8 cellular contexts compared by ENCODE assay signal in the genomic region with DNA sequence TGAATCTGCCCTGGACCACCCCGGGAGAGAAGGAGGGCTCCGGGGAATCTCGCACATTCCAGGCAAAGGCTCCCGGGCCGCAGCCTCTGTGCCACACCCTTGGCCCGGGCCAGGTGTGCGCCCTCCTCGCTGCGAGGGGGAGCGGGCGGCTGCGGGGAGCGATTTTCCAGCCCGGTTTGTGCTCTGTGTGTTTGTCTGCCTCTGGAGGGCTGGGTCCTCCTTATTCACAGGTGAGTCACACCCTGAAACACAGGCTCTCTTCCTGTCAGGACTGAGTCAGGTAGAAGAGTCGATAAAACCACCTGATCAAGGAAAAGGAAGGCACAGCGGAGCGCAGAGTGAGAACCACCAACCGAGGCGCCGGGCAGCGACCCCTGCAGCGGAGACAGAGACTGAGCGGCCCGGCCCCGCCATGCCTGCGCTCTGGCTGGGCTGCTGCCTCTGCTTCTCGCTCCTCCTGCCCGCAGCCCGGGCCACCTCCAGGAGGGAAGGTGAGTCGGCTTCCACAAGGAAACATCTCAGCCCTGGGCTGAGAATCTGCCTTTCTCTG. TPM values are rescaled to one million over a fixed set of nuclear protein-coding genes. Genes with fewer than 3 reads are reported as not detected.
DNase-seq lines count a peak whose midpoint lies in the region; ATAC-seq lines count a peak whose summit lies in the region.

Gene LAMC2 (plus strand): TSS at position 324 of the 550 bp plus-strand sequence. CDS start 89 bp downstream, at position 413.

- no peak within 1 kb of the TSS for H4K5ac ChIP-seq in mesendoderm (ENCODE audit: low read length)

- H2BK5ac ChIP-seq in mesendoderm (ENCODE audit: low read length), result no peak within 1 kb of the TSS

- H3K4me2 ChIP-seq in mesendoderm (ENCODE audit: low read length), result peak within 1 kb of the TSS; percentile 98

- H3K9ac ChIP-seq in duodenal mucosa (ENCODE audit: low read depth in 1 of 2, low read length in 2 of 2), result peak within 1 kb of the TSS; percentile 38 to 57
- H3K9ac ChIP-seq in mesendoderm (ENCODE audit: low read length), result peak within 1 kb of the TSS; percentile 77

- no peak within 1 kb of the TSS for H2BK15ac ChIP-seq in mesendoderm (replicated peaks; ENCODE audit: low read depth)

- peaks cover 0 to 4% of the 10 kb centered on the region in 2 donors for H3K27me3 ChIP-seq in duodenal mucosa (ENCODE audit: control insufficient read depth in 1 of 2, insufficient read depth in 2 of 2, low read length in 2 of 2)
- H3K27me3 ChIP-seq in mesendoderm (ENCODE audit: insufficient read depth, low read length, poor library complexity), result no peaks in the 10 kb centered on the region
- no peaks in the 10 kb centered on the region for H3K27me3 ChIP-seq in aorta (ENCODE audit: control insufficient read depth in 1 of 2, insufficient read depth in 2 of 2, low read length in 1 of 2)

- WGBS in mesendoderm (ENCODE audit: extremely low coverage, insufficient coverage, low lambda C conversion rate), result no CpG with 5 or more reads among the region's 30 CpGs
- WGBS in aorta, 2 donors, result 53 to 60% methylated on average over 26 to 30 of the region's 30 CpGs

- H3K36me3 ChIP-seq in duodenal mucosa (ENCODE audit: control insufficient read depth in 1 of 2, insufficient read depth in 2 of 2, low read length in 2 of 2) (no peaks in the 10 kb centered on the region), mesendoderm (ENCODE audit: control insufficient read depth, insufficient read depth, low read length) (no peaks in the 10 kb centered on the region), aorta (ENCODE audit: control insufficient read depth in 1 of 2, insufficient read depth in 2 of 2, low read length in 1 of 2) (no peaks in the 10 kb centered on the region)

- H3K4me1 ChIP-seq in duodenal mucosa (ENCODE audit: control insufficient read depth in 1 of 2, insufficient read depth in 2 of 2, low read length in 2 of 2), result peaks cover 0 to 3% of the 10 kb centered on the region in 2 donors
- no peaks in the 10 kb centered on the region for H3K4me1 ChIP-seq in mesendoderm (ENCODE audit: control insufficient read depth, low read depth, low read length)
- no peaks in the 10 kb centered on the region for H3K4me1 ChIP-seq in aorta (ENCODE audit: control insufficient read depth in 1 of 2, insufficient read depth in 2 of 2, low read length in 2 of 2)

- intact Hi-C loops in aorta (cut with DNase I), result no loop called here

- H3K27ac ChIP-seq in duodenal mucosa (ENCODE audit: low read depth, low read length) (no peak within 1 kb of the TSS), mesendoderm (ENCODE audit: low read depth, low read length) (peak within 1 kb of the TSS; percentile 33), aorta (ENCODE audit: low read depth in 1 of 2, low read length in 2 of 2) (no peak within 1 kb of the TSS)

- H3K4ac ChIP-seq in mesendoderm (ENCODE audit: low read depth, low read length), result no peak within 1 kb of the TSS

- no peak within 1 kb of the TSS for H2AK5ac ChIP-seq in mesendoderm (ENCODE audit: low read length)

- DNase-seq in DMS153 (lab: John Stamatoyannopoulos, UW), result peak; percentile 87
- DNase-seq in NCI-H2171 treated with DMSO at 0.1 percent for 48 hours (lab: John Stamatoyannopoulos, UW), result peak; percentile 63
- DNase-seq in mesendoderm, result peak; percentile 95
- no peak for DNase-seq in aorta
- DNase-seq in GF-D8 (lab: John Stamatoyannopoulos, UW), result no peak

- H3K18ac ChIP-seq in mesendoderm (ENCODE audit: low read length), result peak within 1 kb of the TSS; percentile 4

- peak within 1 kb of the TSS; percentile 58 for H4K8ac ChIP-seq in mesendoderm (ENCODE audit: low read depth, low read length)

- H3K9me3 ChIP-seq in duodenal mucosa (ENCODE audit: control insufficient read depth in 1 of 2, low read length in 2 of 2), result no peaks in the 10 kb centered on the region
- no peaks in the 10 kb centered on the region for H3K9me3 ChIP-seq in aorta (ENCODE audit: control insufficient read depth, low read length)

- H2BK120ac ChIP-seq in mesendoderm (ENCODE audit: low read depth, low read length), result no peak within 1 kb of the TSS

- H3K79me1 ChIP-seq in mesendoderm (ENCODE audit: low read length), result no peaks in the 10 kb centered on the region

- peak within 1 kb of the TSS; percentile 92 for H3K56ac ChIP-seq in mesendoderm (ENCODE audit: low read length)

- peak within 1 kb of the TSS; percentile 57 for H3K23ac ChIP-seq in mesendoderm (ENCODE audit: low read length)

- H3K4me3 ChIP-seq in duodenal mucosa (ENCODE audit: low read depth in 1 of 2, low read length in 2 of 2) (peak within 1 kb of the TSS; percentile 63 to 68), mesendoderm (ENCODE audit: low read length) (peak within 1 kb of the TSS; percentile 46), aorta (ENCODE audit: low read length in 2 of 2) (no peak within 1 kb of the TSS)

- no peaks in the 10 kb centered on the region for H3K79me2 ChIP-seq in mesendoderm (ENCODE audit: control insufficient read depth, insufficient read depth, low read length)

- ATAC-seq in aorta (ENCODE audit: low FRiP score), result peak; percentile 56
- ATAC-seq in HG02798 (IDR thresholded peaks at IDR 0.05; ENCODE audit: poor library complexity, unreplicated experiment), result no peak
- ATAC-seq in HG03095 (IDR thresholded peaks at IDR 0.05; ENCODE audit: unreplicated experiment), result no peak

RNA-seq across cellular contexts. Expression of gene LAMC2, which starts in this region (rescaled TPM):
- 6.4 TPM for polyA plus RNA-seq in mesendoderm (2013, experiment 1 of 2)
- 6.9 TPM for polyA plus RNA-seq in mesendoderm (2013, experiment 2 of 2)
- under 1 TPM; 0.90 to 0.91 TPM for total RNA-seq in aorta
- polyA plus RNA-seq in aorta, result 1 to 10 TPM; 1.0 to 1.2 TPM

Comparison
In these comparisons a context has a peak if more than half of its experiments do, and no peak if none do; other contexts are left out.
1. DNase-seq: peak in DMS153 (single experiment), NCI-H2171 treated with DMSO at 0.1 percent for 48 hours (single experiment) and mesendoderm (single experiment); none in aorta (0 of 2) and GF-D8 (single experiment).
2. H3K4me3 ChIP-seq: peak in duodenal mucosa (2 of 2) and mesendoderm (single experiment); none in aorta (0 of 2).